ENCODE assay signal across 18 cellular contexts in genomic region chr1:175129644-175129996, GRCh38.
DNase-seq lines count a peak whose midpoint lies in the region; ATAC-seq, FAIRE-seq and TF ChIP-seq lines count a peak whose summit lies in the region.
"Had no signal": no experiment of that assay in that cellular context is flagged by ENCODE, and none has a peak within 500 bp of the region (broad histone marks: within the 10 kb centered on the region; RNA-seq: fewer than 3 reads in every experiment).

No MANE protein-coding gene starts in this region.

- peak overlapping the region in 7 of 11 experiments; percentile 6 to 91 (median 25); a peak in 7 of 22 replicates for H3K4me2 ChIP-seq in BLaER1 treated with 17β-estradiol and CSF1 and Interleukin-3, amounts not matched to agents 10 nM and 100 nM
- H3K4me2 ChIP-seq in parathyroid adenoma (ENCODE audit: low read length) = no peak overlapping the region

- H3K9me3 Mint-ChIP-seq in glutamatergic neuron (ENCODE audit: unreplicated experiment) = peaks cover 1% of the 10 kb centered on the region
- H3K9me3 Mint-ChIP-seq: activated CD8-positive, alpha-beta T cell treated with anti-CD3 and anti-CD28 coated beads for 36 hours; natural killer cell had no signal

- no peaks in the 10 kb centered on the region for H3K27me3 Mint-ChIP-seq in glutamatergic neuron (ENCODE audit: unreplicated experiment)

- H3K79me2 ChIP-seq in parathyroid adenoma = no peaks in the 10 kb centered on the region

- H2AFZ ChIP-seq in parathyroid adenoma = peak overlapping the region; percentile 30

- no peaks in the 10 kb centered on the region for H3K9me3 ChIP-seq in BLaER1 treated with 17β-estradiol and CSF1 and Interleukin-3, amounts not matched to agents 10 nM and 100 nM (replicated peaks in 1 of 11)
- H3K9me3 ChIP-seq in iPS-18a (ENCODE audit: control insufficient read depth, low read depth, low read length) (no peaks in the 10 kb centered on the region), parathyroid adenoma (ENCODE audit: control insufficient read depth, low read length) (no peaks in the 10 kb centered on the region)
- H3K9me3 ChIP-seq: thyroid gland had no signal

- no peaks in the 10 kb centered on the region for H3K36me3 ChIP-seq in BLaER1 treated with 17β-estradiol and CSF1 and Interleukin-3, amounts not matched to agents 10 nM and 100 nM
- H3K36me3 ChIP-seq in iPS-18a (ENCODE audit: control insufficient read depth, low read depth, low read length) (no peaks in the 10 kb centered on the region), parathyroid adenoma (ENCODE audit: control insufficient read depth, insufficient read depth, low read length) (no peaks in the 10 kb centered on the region)
- H3K36me3 ChIP-seq: thyroid gland had no signal

- no peak overlapping the region for H3K27ac Mint-ChIP-seq in glutamatergic neuron (ENCODE audit: unreplicated experiment)
- H3K27ac Mint-ChIP-seq: activated CD8-positive, alpha-beta T cell treated with anti-CD3 and anti-CD28 coated beads for 36 hours; natural killer cell had no signal

- H3K4me3 Mint-ChIP-seq in glutamatergic neuron (ENCODE audit: unreplicated experiment) = no peak overlapping the region
- H3K4me3 Mint-ChIP-seq: activated CD8-positive, alpha-beta T cell treated with anti-CD3 and anti-CD28 coated beads for 36 hours; natural killer cell had no signal

- no peak for ATAC-seq in HG03457 (IDR thresholded peaks at IDR 0.05; ENCODE audit: unreplicated experiment)
- ATAC-seq: activated CD8-positive, alpha-beta T cell treated with anti-CD3 and anti-CD28 coated beads for 36 hours had no signal

- no peak overlapping the region for H3K4me3 ChIP-seq in BLaER1 treated with 17β-estradiol and CSF1 and Interleukin-3, amounts not matched to agents 10 nM and 100 nM
- no peak overlapping the region for H3K4me3 ChIP-seq in iPS-18a (ENCODE audit: low read length)
- no peak overlapping the region for H3K4me3 ChIP-seq in parathyroid adenoma (ENCODE audit: low read depth, low read length)
- H3K4me3 ChIP-seq: dorsolateral prefrontal cortex, thyroid gland had no signal

- peaks cover 15 to 56% (median 37%) of the 10 kb centered on the region in 10 experiments; a peak in 19 of 20 replicates for H3K4me1 ChIP-seq in BLaER1 treated with 17β-estradiol and CSF1 and Interleukin-3, amounts not matched to agents 10 nM and 100 nM
- H3K4me1 ChIP-seq in iPS-18a (ENCODE audit: control insufficient read depth, low read depth, low read length) (peaks cover 31% of the 10 kb centered on the region), parathyroid adenoma (peaks cover 10% of the 10 kb centered on the region)

- no peaks in the 10 kb centered on the region for H3K36me3 Mint-ChIP-seq in glutamatergic neuron (ENCODE audit: unreplicated experiment)
- H3K36me3 Mint-ChIP-seq: natural killer cell had no signal

- TF ChIP-seq CTCF in parathyroid adenoma (IDR thresholded peaks at IDR 0.05) (no peak), glutamatergic neuron (IDR thresholded peaks at IDR 0.05; ENCODE audit: partially characterized antibody, unreplicated experiment) (no peak)

- FAIRE-seq in urothelium cell line (lab: Jason Lieb, UNC) = no peak
- FAIRE-seq: islet of Langerhans had no signal

- DNase-seq in NOMO-1 (lab: John Stamatoyannopoulos, UW; ENCODE audit: unreplicated experiment in 2 of 2) (peak; percentile 6 to 55), glutamatergic neuron (no peak), urothelium cell line (ENCODE audit: low spot score) (no peak), NCI-H526 treated with DMSO at 0.1 percent for 48 hours (lab: John Stamatoyannopoulos, UW) (no peak)
- DNase-seq: activated CD8-positive, alpha-beta T cell treated with anti-CD3 and anti-CD28 coated beads for 36 hours; activated effector memory CD4-positive, alpha-beta T cell treated with anti-CD3 and anti-CD28 coated beads, Interleukin-2, amount 50 U/mL, for 16 hours; DMS53; dorsolateral prefrontal cortex; natural killer cell; NCI-H1930; SIG-M5; stimulated activated CD4-positive, alpha-beta T cell treated with anti-CD3 and anti-CD28 coated beads, Interleukin-12 subunit alpha, Interleukin-12 subunit beta, amount 100 ng/mL, for 4 hours; thyroid gland had no signal

- H3K9ac ChIP-seq in BLaER1 treated with 17β-estradiol and CSF1 and Interleukin-3, amounts not matched to agents 10 nM and 100 nM = no peak overlapping the region
- H3K9ac ChIP-seq in iPS-18a (ENCODE audit: low read length) = peak overlapping the region; percentile 36
- H3K9ac ChIP-seq in parathyroid adenoma = no peak overlapping the region

- H3K27ac ChIP-seq in BLaER1 treated with 17β-estradiol and CSF1 and Interleukin-3, amounts not matched to agents 10 nM and 100 nM = peak overlapping the region in 3 of 11 experiments; percentile 16 to 25 (median 21); a peak in 3 of 22 replicates
- peak overlapping the region; percentile 79 for H3K27ac ChIP-seq in iPS-18a (ENCODE audit: low read length)
- H3K27ac ChIP-seq in parathyroid adenoma = peak overlapping the region; percentile 6
- H3K27ac ChIP-seq: dorsolateral prefrontal cortex, thyroid gland had no signal

- no peaks in the 10 kb centered on the region for H4K20me1 ChIP-seq in BLaER1 treated with 17β-estradiol and CSF1 and Interleukin-3, amounts not matched to agents 10 nM and 100 nM

- no peaks in the 10 kb centered on the region for H3K4me1 Mint-ChIP-seq in glutamatergic neuron (ENCODE audit: low read depth, unreplicated experiment)

- H3K27me3 ChIP-seq in BLaER1 treated with 17β-estradiol and CSF1 and Interleukin-3, amounts not matched to agents 10 nM and 100 nM = no peaks in the 10 kb centered on the region
- H3K27me3 ChIP-seq in iPS-18a (ENCODE audit: control insufficient read depth, insufficient read depth, low read length) (no peaks in the 10 kb centered on the region), parathyroid adenoma (ENCODE audit: control insufficient read depth, insufficient read depth, low read length) (no peaks in the 10 kb centered on the region)
- H3K27me3 ChIP-seq: dorsolateral prefrontal cortex, thyroid gland had no signal

Comparison
In these comparisons a context has a peak if more than half of its experiments do, and no peak if none do; other contexts are left out.
1. DNase-seq: peak in NOMO-1 (2 of 2); none in glutamatergic neuron (single experiment), urothelium cell line (single experiment) and NCI-H526 treated with DMSO at 0.1 percent for 48 hours (single experiment).